ENCODE assay signal across 12 cellular contexts in the genomic region with DNA sequence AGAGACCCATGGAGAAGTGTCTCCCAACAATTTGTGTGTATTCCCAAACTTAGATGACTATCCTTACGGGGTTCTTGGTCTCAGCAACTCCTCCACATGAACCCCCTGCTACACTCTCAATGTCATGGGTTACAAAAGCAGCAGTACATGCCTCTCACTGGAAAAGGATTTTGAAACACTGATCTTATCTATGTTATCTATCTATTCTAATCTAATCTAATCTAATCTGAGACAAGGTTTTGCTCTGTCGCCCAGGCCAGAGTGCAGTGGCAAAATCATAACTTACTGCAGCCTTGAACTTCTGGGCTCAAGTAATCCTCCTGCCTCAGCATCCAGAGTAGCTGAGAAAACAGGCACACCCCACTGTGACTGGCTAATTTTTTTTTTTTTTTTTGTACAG. TPM values are rescaled to one million over a fixed set of nuclear protein-coding genes. Genes with fewer than 3 reads are reported as not detected.
DNase-seq lines count a peak whose midpoint lies in the region; ATAC-seq and TF ChIP-seq lines count a peak whose summit lies in the region.
"Had no signal": no experiment of that assay in that cellular context is flagged by ENCODE, and none has a peak within 500 bp of the region (broad histone marks: within the 10 kb centered on the region; RNA-seq: fewer than 3 reads in every experiment).

No MANE protein-coding gene starts in this region.

- H3K9me3 Mint-ChIP-seq in activated CD4-positive, alpha-beta T cell treated with anti-CD3 and anti-CD28 coated beads, Interleukin-2, amount 10 ng/mL, durations not matched to agents 7 days and 5 days = peaks cover 2% of the 10 kb centered on the region

- no peaks in the 10 kb centered on the region for H3K36me3 ChIP-seq in KOPT-K1 (ENCODE audit: insufficient read depth, low read length)
- no peaks in the 10 kb centered on the region for H3K36me3 ChIP-seq in spleen

- peak overlapping the region; percentile 72 for H3K4me3 Mint-ChIP-seq in activated CD4-positive, alpha-beta T cell treated with anti-CD3 and anti-CD28 coated beads, Interleukin-2, amount 10 ng/mL, durations not matched to agents 7 days and 5 days

- H3K27me3 Mint-ChIP-seq in activated CD4-positive, alpha-beta T cell treated with anti-CD3 and anti-CD28 coated beads, Interleukin-2, amount 10 ng/mL, durations not matched to agents 7 days and 5 days = no peaks in the 10 kb centered on the region

- WGBS in spleen, 5 donors = 84 to 97% (median 89%) methylated on average over 2 of the region's 2 CpGs

- H3K4me1 Mint-ChIP-seq in activated CD4-positive, alpha-beta T cell treated with anti-CD3 and anti-CD28 coated beads, Interleukin-2, amount 10 ng/mL, durations not matched to agents 7 days and 5 days = peaks cover 43% of the 10 kb centered on the region

- intact Hi-C loops in spleen (cut with DNase I; ENCODE audit: low total_unique reads) = no loop called here

- peaks cover 13% of the 10 kb centered on the region for H3K36me3 Mint-ChIP-seq in activated CD4-positive, alpha-beta T cell treated with anti-CD3 and anti-CD28 coated beads, Interleukin-2, amount 10 ng/mL, durations not matched to agents 7 days and 5 days (ENCODE audit: low read depth)

- no peak for TF ChIP-seq POLR2A in spleen (IDR thresholded peaks at IDR 0.05)

- TF ChIP-seq CTCF in spleen (IDR thresholded peaks at IDR 0.05 in 8 of 11, conservative IDR thresholded peaks at IDR 0.05 in 3 of 11) = no peak

- H3K27ac ChIP-seq in KOPT-K1 (ENCODE audit: low read depth, low read length, poor library complexity, severe bottlenecking) (peak overlapping the region; percentile 66), caudate nucleus (ENCODE audit: low read depth, low read length) (peak overlapping the region; percentile 39), spleen (peak overlapping the region in 6 of 8 donors; percentile 14 to 61 (median 42))
- H3K27ac ChIP-seq: RWPE1 had no signal

- H3K4me3 ChIP-seq in spleen = peak overlapping the region in 1 of 8 donors; percentile 40

- no peaks in the 10 kb centered on the region for H3K9me3 ChIP-seq in KOPT-K1 (ENCODE audit: insufficient read depth, low read length, poor library complexity, severe bottlenecking)
- no peaks in the 10 kb centered on the region for H3K9me3 ChIP-seq in spleen

- no peaks in the 10 kb centered on the region for H3K27me3 ChIP-seq in spleen (replicated peaks in 1 of 7)

- POLR2A ChIA-PET in activated CD4-positive, alpha-beta T cell treated with anti-CD3 and anti-CD28 coated beads, Interleukin-2, amount 10 ng/mL, durations not matched to agents 7 days and 5 days (lab: Charles Lee) = no interaction called here

- peak overlapping the region; percentile 90 for H3K27ac Mint-ChIP-seq in activated CD4-positive, alpha-beta T cell treated with anti-CD3 and anti-CD28 coated beads, Interleukin-2, amount 10 ng/mL, durations not matched to agents 7 days and 5 days

- no peak for ATAC-seq in HG03139 (IDR thresholded peaks at IDR 0.05; ENCODE audit: unreplicated experiment)

- CTCF ChIA-PET in activated CD4-positive, alpha-beta T cell treated with anti-CD3 and anti-CD28 coated beads, Interleukin-2, amount 10 ng/mL, durations not matched to agents 7 days and 5 days (lab: Charles Lee) = interaction anchor here (0.6 to 1.2 kb wide), 4 partner anchors 10 to 417 kb away, joined by 3 to 5 read pairs (median 4); no protein-coding TSS in a partner anchor

- no peak for DNase-seq in activated CD4-positive, alpha-beta T cell treated with anti-CD3 and anti-CD28 coated beads, Interleukin-2, amount 10 ng/mL, durations not matched to agents 7 days and 5 days
- DNase-seq in activated CD4-positive, alpha-beta T cell treated with anti-CD3 and anti-CD28 coated beads for 4 hours = no peak
- DNase-seq in caudate nucleus (lab: John Stamatoyannopoulos, UW) (no peak), spleen (no peak), NCI-H446 treated with DMSO at 0.1 percent for 48 hours (lab: John Stamatoyannopoulos, UW) (no peak), NCI-H524 treated with DMSO at 0.1 percent for 48 hours (lab: John Stamatoyannopoulos, UW) (no peak)
- DNase-seq: aorta, foreskin melanocyte, NCI-H526 treated with DMSO at 0.1 percent for 48 hours had no signal

- peaks cover 0 to 43% (median 9%) of the 10 kb centered on the region in 6 donors for H3K4me1 ChIP-seq in spleen

RNA-seq across cellular contexts. Expression of a gene that starts 19.3 kb away (rescaled TPM):
- 10 to 100 TPM; 17.4 to 17.6 TPM for total RNA-seq in activated CD4-positive, alpha-beta T cell treated with anti-CD3 and anti-CD28 coated beads, Interleukin-2, amount 10 ng/mL, durations not matched to agents 7 days and 5 days
- 10 to 100 TPM; 14.9 to 33.6 (median 25.7) TPM for total RNA-seq in spleen
- 1 to 10 TPM; 4.6 to 6.5 (median 5.0) TPM for polyA plus RNA-seq in spleen
